10 cellular contexts compared by ENCODE assay signal in genomic region chr10:79025113-79025832, GRCh38. TPM values are rescaled to one million over a fixed set of nuclear protein-coding genes. Genes with fewer than 3 reads are reported as not detected.
DNase-seq lines count a peak whose midpoint lies in the region; ATAC-seq, FAIRE-seq and TF ChIP-seq lines count a peak whose summit lies in the region.
"Had no signal": no experiment of that assay in that cellular context is flagged by ENCODE, and none has a peak within 500 bp of the region (broad histone marks: within the 10 kb centered on the region; RNA-seq: fewer than 3 reads in every experiment).

No MANE protein-coding gene starts in this region.

- peaks cover 21 to 34% of the 10 kb centered on the region in 2 donors for H3K27me3 Mint-ChIP-seq in natural killer cell treated with Interleukin-12 subunit alpha and Interleukin-12 subunit beta and Interleukin-15 and Interleukin-18, amount 100 ng/mL, for 72 hours

- no peak for FAIRE-seq in H54 (lab: Jason Lieb, UNC)

- H3K27ac Mint-ChIP-seq in natural killer cell treated with Interleukin-12 subunit alpha and Interleukin-12 subunit beta and Interleukin-15 and Interleukin-18, amount 100 ng/mL, for 72 hours, result peak overlapping the region in 1 of 2 donors; percentile 0

- no peak for TF ChIP-seq POLR2A in H54 (IDR thresholded peaks at IDR 0.05; ENCODE audit: low read depth, low read length)

- H3K36me3 Mint-ChIP-seq in natural killer cell treated with Interleukin-12 subunit alpha and Interleukin-12 subunit beta and Interleukin-15 and Interleukin-18, amount 100 ng/mL, for 72 hours, result no peaks in the 10 kb centered on the region

- H3K4me3 Mint-ChIP-seq in natural killer cell treated with Interleukin-12 subunit alpha and Interleukin-12 subunit beta and Interleukin-15 and Interleukin-18, amount 100 ng/mL, for 72 hours, result peak overlapping the region; percentile 19

- DNase-seq in stimulated activated naive CD4-positive, alpha-beta T cell (lab: John Stamatoyannopoulos, UW), result peak in 5 of 6 experiments; percentile 15 to 63 (median 37)
- DNase-seq in stimulated activated naive CD4-positive, alpha-beta T cell treated with Interleukin-2 at 50 U/mL for 16 hours (lab: John Stamatoyannopoulos, UW), result no peak
- DNase-seq in anterior cingulate cortex (lab: John Stamatoyannopoulos, UW), result peak in 33 of 58 donors; percentile 6 to 67 (median 37)
- no peak for DNase-seq in natural killer cell treated with Interleukin-12 subunit alpha and Interleukin-12 subunit beta and Interleukin-15 and Interleukin-18, amount 100 ng/mL, for 72 hours (ENCODE audit: low spot score)
- no peak for DNase-seq in H54 (ENCODE audit: insufficient read length, low spot score)

- ATAC-seq in natural killer cell treated with Interleukin-12 subunit alpha and Interleukin-12 subunit beta and Interleukin-15 and Interleukin-18, amount 100 ng/mL, for 72 hours, result peak; percentile 62 to 67
- ATAC-seq in GM21619 (IDR thresholded peaks at IDR 0.05; ENCODE audit: unreplicated experiment) (no peak), GM19452 (IDR thresholded peaks at IDR 0.05; ENCODE audit: unreplicated experiment) (no peak), HG02852 (IDR thresholded peaks at IDR 0.05; ENCODE audit: unreplicated experiment) (no peak)
- ATAC-seq: gastrocnemius medialis, Panc1 had no signal

- H3K4me1 Mint-ChIP-seq in natural killer cell treated with Interleukin-12 subunit alpha and Interleukin-12 subunit beta and Interleukin-15 and Interleukin-18, amount 100 ng/mL, for 72 hours (ENCODE audit: low read depth in 2 of 2), result peaks cover 33 to 41% of the 10 kb centered on the region in 2 donors

- H3K9me3 Mint-ChIP-seq in natural killer cell treated with Interleukin-12 subunit alpha and Interleukin-12 subunit beta and Interleukin-15 and Interleukin-18, amount 100 ng/mL, for 72 hours, result no peaks in the 10 kb centered on the region

RNA-seq across cellular contexts. Expression of gene ZMIZ1, which starts 43.5 kb away (rescaled TPM):
- total RNA-seq in natural killer cell treated with Interleukin-12 subunit alpha and Interleukin-12 subunit beta and Interleukin-15 and Interleukin-18, amount 100 ng/mL, for 72 hours, result 10 to 100 TPM; 49.7 to 54.4 TPM

Comparison
In these comparisons a context has a peak if more than half of its experiments do, and no peak if none do; other contexts are left out.
1. DNase-seq: peak in stimulated activated naive CD4-positive, alpha-beta T cell (5 of 6) and anterior cingulate cortex (33 of 58); none in stimulated activated naive CD4-positive, alpha-beta T cell treated with Interleukin-2 at 50 U/mL for 16 hours (single experiment), natural killer cell treated with Interleukin-12 subunit alpha and Interleukin-12 subunit beta and Interleukin-15 and Interleukin-18, amount 100 ng/mL, for 72 hours (single experiment) and H54 (single experiment).
2. ATAC-seq: peak in natural killer cell treated with Interleukin-12 subunit alpha and Interleukin-12 subunit beta and Interleukin-15 and Interleukin-18, amount 100 ng/mL, for 72 hours (2 of 2); none in GM21619 (single experiment), GM19452 (single experiment) and HG02852 (single experiment).